Comparison of ENCODE assay signal across 15 cellular contexts in the genomic region with DNA sequence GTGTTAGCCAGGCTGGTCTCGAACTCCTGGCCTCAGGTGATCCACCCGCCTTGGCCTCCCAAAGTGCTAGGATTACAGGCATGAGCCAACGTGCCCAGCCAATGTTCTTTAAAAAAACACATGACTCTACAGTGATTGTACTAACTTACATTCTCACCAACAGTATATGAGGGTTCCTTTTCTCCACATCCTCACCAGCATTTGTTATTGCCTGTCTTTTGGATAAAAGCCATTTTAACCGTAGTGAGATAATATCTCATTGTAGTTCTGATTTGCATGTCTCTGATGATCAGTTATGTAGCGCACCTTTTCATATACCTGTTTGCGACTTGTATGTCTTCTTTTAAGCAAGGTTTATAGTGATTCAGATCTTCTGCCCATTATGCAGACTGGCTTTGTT. TPM values are rescaled to one million over a fixed set of nuclear protein-coding genes. Genes with fewer than 3 reads are reported as not detected.
"Had no signal": no experiment of that assay in that cellular context is flagged by ENCODE, and none has a peak within 500 bp of the region (broad histone marks: within the 10 kb centered on the region; RNA-seq: fewer than 3 reads in every experiment).

No MANE protein-coding gene starts in this region.

RNA-seq across cellular contexts. Expression of gene TREH, which starts 3.5 kb away (rescaled TPM):
- total RNA-seq: activated B cell treated with CpG ODN at 0.5 μM for 24 hours; activated CD4-positive, alpha-beta memory T cell treated with anti-CD3 and anti-CD28 coated beads for 36 hours; activated CD4-positive, alpha-beta memory T cell treated with anti-CD3 and anti-CD28 coated beads, Interleukin-2, amount 10 ng/mL, durations not matched to agents 7 days and 5 days; activated CD4-positive, alpha-beta T cell treated with anti-CD3 and anti-CD28 coated beads for 36 hours; activated CD4-positive, alpha-beta T cell treated with anti-CD3 and anti-CD28 coated beads, Interleukin-2, amount 10 ng/mL, durations not matched to agents 24 days and 14 days; activated CD4-positive, alpha-beta T cell treated with anti-CD3 and anti-CD28 coated beads, Interleukin-2, amount 10 ng/mL, durations not matched to agents 7 days and 5 days; activated CD8-positive, alpha-beta memory T cell treated with anti-CD3 and anti-CD28 coated beads for 36 hours; activated CD8-positive, alpha-beta memory T cell treated with anti-CD3 and anti-CD28 coated beads, Interleukin-2, amount 10 ng/mL, durations not matched to agents 7 days and 5 days; activated CD8-positive, alpha-beta T cell treated with anti-CD3 and anti-CD28 coated beads for 36 hours; activated CD8-positive, alpha-beta T cell treated with anti-CD3 and anti-CD28 coated beads, Interleukin-2, amount 10 ng/mL, durations not matched to agents 7 days and 5 days; T-cell; T-helper 1 cell treated with Interleukin-12 subunit alpha and Interleukin-12 subunit beta and Interleukin-4 antibody, amounts not matched to agents 30 ng/mL and 1 ng/mL, for 36 hours; T-helper 17 cell; T-helper 2 cell treated with Interferon-gamma antibody and Interleukin-4, amounts not matched to agents 100 ng/mL and 5 ng/mL, for 36 hours; WTC11 had no signal
